In the genomic region with DNA sequence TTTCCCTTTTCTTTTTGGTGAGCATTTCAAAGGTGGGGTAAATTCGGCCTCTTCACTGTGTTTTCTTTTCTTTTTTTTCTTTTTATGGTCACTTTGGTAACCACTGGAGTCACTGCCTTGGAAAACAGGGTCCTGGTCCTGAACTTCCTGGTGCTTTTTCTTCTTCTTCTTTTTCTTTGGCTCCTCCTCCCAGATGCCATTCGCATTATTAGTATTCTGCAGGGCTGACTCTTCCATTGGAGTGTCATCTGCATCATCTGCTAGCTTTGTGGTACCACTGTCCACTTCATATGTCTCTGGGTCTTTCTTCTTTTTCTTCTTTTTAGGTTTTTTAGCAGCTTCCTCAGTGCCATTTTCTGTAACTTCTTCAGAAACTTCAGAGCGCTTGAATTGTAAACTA, we compare ENCODE assay signal across 24 cellular contexts. TPM values are rescaled to one million over a fixed set of nuclear protein-coding genes. Genes with fewer than 3 reads are reported as not detected.
A peak's percentile ranks its signal among the peaks of the same experiment; 100 is the strongest.
DNase-seq lines count a peak whose midpoint lies in the region; ATAC-seq and TF ChIP-seq lines count a peak whose summit lies in the region.
"Had no signal": no experiment of that assay in that cellular context is flagged by ENCODE, and none has a peak within 500 bp of the region (broad histone marks: within the 10 kb centered on the region; RNA-seq: fewer than 3 reads in every experiment).

No MANE protein-coding gene starts in this region.

- TF ChIP-seq EP300 in ovary (IDR thresholded peaks at IDR 0.05) = no peak

- no peak overlapping the region for H2AK5ac ChIP-seq in IMR-90 (ENCODE audit: low read depth, low read length)

- no peak overlapping the region for H2BK5ac ChIP-seq in IMR-90 (ENCODE audit: low read depth, low read length, poor library complexity, severe bottlenecking)

- H4K8ac ChIP-seq in IMR-90 (ENCODE audit: low read depth in 2 of 2, low read length in 2 of 2) = no peak overlapping the region

- peaks cover 4 to 6% of the 10 kb centered on the region in 2 experiments; a peak in 2 of 4 replicates for H3K79me1 ChIP-seq in IMR-90 (ENCODE audit: low read depth in 1 of 2, low read length in 2 of 2)

- no peak overlapping the region for H3K56ac ChIP-seq in IMR-90 (ENCODE audit: extremely low read depth, insufficient read depth, low read length)

- POLR2A ChIA-PET in IMR-90 (lab: Charles Lee; ENCODE audit: unreplicated experiment) = no interaction called here

- H3K9me3 Mint-ChIP-seq in T-helper 2 cell treated with Interferon-gamma antibody and Interleukin-4, amounts not matched to agents 5 μg/mL and 100 μg/mL, for 36 hours = no peaks in the 10 kb centered on the region
- H3K9me3 Mint-ChIP-seq in stimulated activated naive B cell treated with anti-CD40 and anti-IgM and Interleukin-4, amounts not matched to agents 10 μg/mL and 1 μg/mL and 100 μg/mL, for 72 hours = no peaks in the 10 kb centered on the region
- H3K9me3 Mint-ChIP-seq: CD8-positive, alpha-beta memory T cell; H9 had no signal

- H3K9me1 ChIP-seq in IMR-90 (ENCODE audit: insufficient read depth, low read length) = no peaks in the 10 kb centered on the region

- TF ChIP-seq POLR2A in IMR-90 (IDR thresholded peaks at IDR 0.05; ENCODE audit: low read depth, low read length) (no peak), ovary (IDR thresholded peaks at IDR 0.05) (no peak)

- H3K36me3 ChIP-seq in IMR-90 (ENCODE audit: control insufficient read depth, insufficient read depth, low read length) (peaks cover 4% of the 10 kb centered on the region; the same call in 1 of the 2 replicates), ovary (no peaks in the 10 kb centered on the region)

- 100% methylated on average over 1 of the region's 3 CpGs; no CpG with 5 or more reads in 1 of the 2 experiments for WGBS in IMR-90 (ENCODE audit: extremely low coverage in 2 of 2, insufficient read length in 1 of 2), 2 experiments
- 88 to 91% (median 88%) methylated on average over 3 of the region's 3 CpGs for WGBS in ovary, 3 donors

- H4K91ac ChIP-seq in IMR-90 (ENCODE audit: insufficient read depth, low read depth, low read length) = no peak overlapping the region

- in situ Hi-C loops in IMR-90 (cut with MboI; ENCODE audit: low sequenced_read_pairs) = no loop called here

- H3K27ac Mint-ChIP-seq in T-helper 2 cell treated with Interferon-gamma antibody and Interleukin-4, amounts not matched to agents 5 μg/mL and 100 μg/mL, for 36 hours = peak overlapping the region; percentile 9
- H3K27ac Mint-ChIP-seq in stimulated activated naive B cell treated with anti-CD40 and anti-IgM and Interleukin-4, amounts not matched to agents 10 μg/mL and 1 μg/mL and 100 μg/mL, for 72 hours = peak overlapping the region; percentile 52

- H3K36me3 Mint-ChIP-seq in T-helper 2 cell treated with Interferon-gamma antibody and Interleukin-4, amounts not matched to agents 5 μg/mL and 100 μg/mL, for 36 hours (ENCODE audit: low read depth) = peaks cover 31% of the 10 kb centered on the region
- H3K36me3 Mint-ChIP-seq in stimulated activated naive B cell treated with anti-CD40 and anti-IgM and Interleukin-4, amounts not matched to agents 10 μg/mL and 1 μg/mL and 100 μg/mL, for 72 hours = peaks cover 20 to 39% of the 10 kb centered on the region in 2 donors

- H3K9me3 ChIP-seq in IMR-90 (ENCODE audit: control insufficient read depth, insufficient read depth, low read length) (no peaks in the 10 kb centered on the region), ovary (no peaks in the 10 kb centered on the region)
- H3K9me3 ChIP-seq: SJCRH30 had no signal

- no peak overlapping the region for H2BK15ac ChIP-seq in IMR-90 (ENCODE audit: low read depth, low read length)

- H2AFZ ChIP-seq in IMR-90 (replicated peaks; ENCODE audit: low read length, poor library complexity) = no peak overlapping the region

- no peak overlapping the region for H2BK20ac ChIP-seq in IMR-90 (ENCODE audit: low read depth, low read length)

- no TSS peak for BruUV-seq in IMR-90 (replicated peaks; lab: Mats Ljungman, UMichigan)

- H3K18ac ChIP-seq in IMR-90 (ENCODE audit: low read depth, low read length) = no peak overlapping the region

- H3K4ac ChIP-seq in IMR-90 (ENCODE audit: low read depth, low read length) = no peak overlapping the region

- H2BK120ac ChIP-seq in IMR-90 (ENCODE audit: low read depth, low read length) = no peak overlapping the region

- no peak overlapping the region for H3K4me3 Mint-ChIP-seq in T-helper 2 cell treated with Interferon-gamma antibody and Interleukin-4, amounts not matched to agents 5 μg/mL and 100 μg/mL, for 36 hours
- H3K4me3 Mint-ChIP-seq in stimulated activated naive B cell treated with anti-CD40 and anti-IgM and Interleukin-4, amounts not matched to agents 10 μg/mL and 1 μg/mL and 100 μg/mL, for 72 hours = no peak overlapping the region
- H3K4me3 Mint-ChIP-seq: CD8-positive, alpha-beta memory T cell; H9 had no signal

- TF ChIP-seq RAD21 in IMR-90 (IDR thresholded peaks at IDR 0.05; ENCODE audit: low read length) = no peak

- H3K27me3 Mint-ChIP-seq in T-helper 2 cell treated with Interferon-gamma antibody and Interleukin-4, amounts not matched to agents 5 μg/mL and 100 μg/mL, for 36 hours (ENCODE audit: low read depth) = no peaks in the 10 kb centered on the region
- H3K27me3 Mint-ChIP-seq in stimulated activated naive B cell treated with anti-CD40 and anti-IgM and Interleukin-4, amounts not matched to agents 10 μg/mL and 1 μg/mL and 100 μg/mL, for 72 hours = no peaks in the 10 kb centered on the region

- H4K20me1 ChIP-seq in IMR-90 (ENCODE audit: insufficient read depth, low read length) = no peaks in the 10 kb centered on the region

- no peaks in the 10 kb centered on the region for H3K4me1 Mint-ChIP-seq in T-helper 2 cell treated with Interferon-gamma antibody and Interleukin-4, amounts not matched to agents 5 μg/mL and 100 μg/mL, for 36 hours (ENCODE audit: low read depth)
- H3K4me1 Mint-ChIP-seq in stimulated activated naive B cell treated with anti-CD40 and anti-IgM and Interleukin-4, amounts not matched to agents 10 μg/mL and 1 μg/mL and 100 μg/mL, for 72 hours = peaks cover 4 to 11% of the 10 kb centered on the region in 2 donors

- H3K27ac ChIP-seq in IMR-90 (ENCODE audit: insufficient read depth, low read length) (no peak overlapping the region), foreskin keratinocyte (no peak overlapping the region), ovary (no peak overlapping the region)
- H3K27ac ChIP-seq: 22Rv1, C4-2B, HL-60, SJCRH30 had no signal

- no peak for DNase-seq in T-helper 2 cell treated with Interferon-gamma antibody and Interleukin-4, amounts not matched to agents 5 μg/mL and 100 μg/mL, for 36 hours (ENCODE audit: low spot score)
- DNase-seq in T-helper 2 cell (no peak), IMR-90 (peak; percentile 9), foreskin keratinocyte (no peak), ovary (no peak), DMS153 treated with DMSO at 0.1 percent for 48 hours (lab: John Stamatoyannopoulos, UW; ENCODE audit: unreplicated experiment) (no peak)
- DNase-seq in stimulated activated naive B cell treated with anti-CD40 and anti-IgM and Interleukin-4, amounts not matched to agents 10 μg/mL and 1 μg/mL and 100 μg/mL, for 72 hours = no peak
- DNase-seq: CD8-positive, alpha-beta memory T cell; DMS53; H9; KBM-7; NCI-H1092; NCI-H1436; NCI-H187 treated with DMSO at 0.1 percent for 48 hours; NCI-H2227 treated with DMSO at 0.1 percent for 48 hours; NCI-H524; NCI-H82; SJCRH30 had no signal

- intact Hi-C loops in IMR-90 (cut with micrococcal nuclease) = no loop called here
- intact Hi-C loops in ovary (cut with DNase I) = no loop called here

- H3K14ac ChIP-seq in IMR-90 (replicated peaks; ENCODE audit: low read depth, low read length) = no peak overlapping the region

- no peak overlapping the region for H4K5ac ChIP-seq in IMR-90 (ENCODE audit: low read depth, low read length)

- H3K4me3 ChIP-seq in IMR-90 (ENCODE audit: insufficient read depth, low read depth, low read length) (no peak overlapping the region), ovary (no peak overlapping the region)
- H3K4me3 ChIP-seq: SJCRH30 had no signal

- no peak overlapping the region for H2AK9ac ChIP-seq in IMR-90 (replicated peaks; ENCODE audit: low read depth, low read length, poor library complexity)

- H3K23ac ChIP-seq in IMR-90 (ENCODE audit: low read depth, low read length) = no peak overlapping the region

- CTCF ChIA-PET in IMR-90 (lab: Yijun Ruan, JAX) = no interaction called here

- ATAC-seq in IMR-90 (ENCODE audit: low read depth) (peak; percentile 46), foreskin keratinocyte (peak; percentile 35), GM21381 (IDR thresholded peaks at IDR 0.05; ENCODE audit: unreplicated experiment) (no peak)
- no peak for ATAC-seq in stimulated activated naive B cell treated with anti-CD40 and anti-IgM and Interleukin-4, amounts not matched to agents 10 μg/mL and 1 μg/mL and 100 μg/mL, for 72 hours (replicated peaks)
- ATAC-seq: HepG2, Panc1 had no signal

- TF ChIP-seq CTCF in IMR-90 (conservative IDR thresholded peaks at IDR 0.05; ENCODE audit: low read depth, low read length) (no peak), foreskin keratinocyte (conservative IDR thresholded peaks at IDR 0.05) (no peak), ovary (IDR thresholded peaks at IDR 0.05) (no peak)

- dilution Hi-C loops in IMR-90 (cut with HindIII; ENCODE audit: low sequenced_read_pairs, unreplicated experiment) = no loop called here

- no peak overlapping the region for H3K9ac ChIP-seq in IMR-90 (ENCODE audit: low read depth, low read length)

- H3K4me1 ChIP-seq in IMR-90 (ENCODE audit: control insufficient read depth, insufficient read depth, low read length) (no peaks in the 10 kb centered on the region), foreskin keratinocyte (peaks cover 5% of the 10 kb centered on the region), ovary (ENCODE audit: insufficient read depth) (no peaks in the 10 kb centered on the region)
- H3K4me1 ChIP-seq: SJCRH30 had no signal

- H3K4me2 ChIP-seq in IMR-90 (ENCODE audit: low read depth, low read length) = no peak overlapping the region

- H3K27me3 ChIP-seq in IMR-90 (ENCODE audit: control insufficient read depth, insufficient read depth, low read length) (no peaks in the 10 kb centered on the region), foreskin keratinocyte (no peaks in the 10 kb centered on the region), ovary (no peaks in the 10 kb centered on the region)
- H3K27me3 ChIP-seq: SJCRH30 had no signal

TF ChIP-seq in IMR-90, 13 proteins besides CTCF, POLR2A, EP300 and RAD21 (continues in another document):
- TF ChIP-seq RCOR1 (IDR thresholded peaks at IDR 0.05; ENCODE audit: insufficient replicate concordance, low read length) (no peak), CEBPB (IDR thresholded peaks at IDR 0.05; ENCODE audit: low read depth, low read length) (no peak), BHLHE40 (IDR thresholded peaks at IDR 0.05; ENCODE audit: low read depth, low read length) (no peak), MXI1 (IDR thresholded peaks at IDR 0.05; ENCODE audit: borderline replicate concordance, low read depth, low read length) (no peak)

RNA-seq across cellular contexts. Expression of a gene that starts 10.5 kb away (rescaled TPM):
- total RNA-seq in IMR-90 (2012; rRNA removed) = 16.1 and 31.7 TPM in 2 replicates
- 6.4 and 6.8 TPM in 2 replicates for polyA plus RNA-seq in IMR-90 (2012; rRNA removed)
- polyA plus RNA-seq in IMR-90 (2012; cell fraction: cytosol; rRNA removed) = 1.7 and 1.9 TPM in 2 replicates
- polyA plus RNA-seq in IMR-90 (2012; cell fraction: nucleus; rRNA removed; ENCODE audit: low replicate concordance) = 1.5 and 9.3 TPM in 2 replicates
- total RNA-seq in foreskin keratinocyte = 24.8 and 25.5 TPM in 2 replicates
- 10.1 and 11.0 TPM in 2 replicates for polyA plus RNA-seq in foreskin keratinocyte
- total RNA-seq in ovary = 10 to 100 TPM in 6 of 7 donors, 1 to 10 TPM in 1; 9.5 to 23.5 (median 14.4) TPM
- polyA plus RNA-seq in ovary = 1 to 10 TPM; 5.9 to 9.9 TPM

Comparison
In these comparisons a context has a peak if more than half of its experiments do, and no peak if none do; other contexts are left out.
1. ATAC-seq: peak in IMR-90 (single experiment) and foreskin keratinocyte (single experiment); none in stimulated activated naive B cell treated with anti-CD40 and anti-IgM and Interleukin-4, amounts not matched to agents 10 μg/mL and 1 μg/mL and 100 μg/mL, for 72 hours (0 of 2) and GM21381 (single experiment).